ENCODE assay signal across 8 cellular contexts in the genomic region with DNA sequence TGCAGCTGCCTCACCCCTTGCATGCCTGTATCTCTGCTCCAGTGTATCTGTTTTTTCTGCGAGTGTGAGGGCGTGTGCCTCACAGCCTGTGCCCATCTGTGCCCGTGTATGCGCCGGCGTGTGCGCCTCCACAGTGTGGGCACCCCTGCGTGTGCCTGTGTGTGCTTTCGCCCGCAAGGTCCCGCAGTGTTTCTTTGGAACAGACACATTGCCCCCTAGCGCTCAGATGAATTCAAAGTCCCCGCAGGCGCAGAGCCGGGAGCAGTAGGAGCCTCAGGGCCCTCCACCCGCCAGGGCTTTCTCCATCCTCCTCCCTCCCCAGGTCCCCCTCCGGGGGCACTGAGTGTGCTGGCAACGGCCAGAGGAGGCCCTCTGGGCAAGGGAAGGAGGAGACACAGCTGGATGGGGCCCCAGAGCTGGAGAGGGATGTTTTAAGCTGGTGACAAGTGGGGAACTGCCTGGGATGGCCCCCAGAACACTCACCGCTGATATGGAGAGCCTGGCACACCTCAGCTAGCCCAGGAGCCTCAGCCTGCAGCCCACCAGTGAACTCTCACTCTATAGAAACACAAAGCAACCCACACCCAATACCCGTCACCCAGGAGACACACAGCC. TPM values are rescaled to one million over a fixed set of nuclear protein-coding genes. Genes with fewer than 3 reads are reported as not detected.
DNase-seq lines count a peak whose midpoint lies in the region; ATAC-seq, FAIRE-seq and TF ChIP-seq lines count a peak whose summit lies in the region.

No MANE protein-coding gene starts in this region.

- peak overlapping the region; percentile 100 for H2BK15ac ChIP-seq in H1 (ENCODE audit: low read length)

- TF ChIP-seq RAD21 in A549 (conservative IDR thresholded peaks at IDR 0.05 in 1 of 2, IDR thresholded peaks at IDR 0.05 in 1 of 2) (peak; percentile 81 to 89), H1 (IDR thresholded peaks at IDR 0.05 in 1 of 2, conservative IDR thresholded peaks at IDR 0.05 in 1 of 2; ENCODE audit: low read depth in 2 of 2, low read length in 2 of 2) (peak; percentile 90)

- no peak overlapping the region for H3K9ac ChIP-seq in H1 (replicated peaks in 1 of 4; ENCODE audit: extremely low read depth in 1 of 4, low read depth in 3 of 4, low read length in 3 of 4)

- peaks cover 9% of the 10 kb centered on the region for H3K4me1 Mint-ChIP-seq in activated CD4-positive, alpha-beta memory T cell treated with anti-CD3 and anti-CD28 coated beads, Interleukin-2, amount 10 ng/mL, durations not matched to agents 7 days and 5 days

- H2BK20ac ChIP-seq in H1 (ENCODE audit: low read length) = peak overlapping the region; percentile 94

- no peaks in the 10 kb centered on the region for H3K79me2 ChIP-seq in H1 (ENCODE audit: control insufficient read depth in 1 of 2, insufficient read depth in 2 of 2, low read length in 2 of 2)

- peak overlapping the region; percentile 64 for H3K18ac ChIP-seq in H1 (ENCODE audit: extremely low read depth, low read length)

- peaks cover 32% of the 10 kb centered on the region for H3K27me3 Mint-ChIP-seq in activated CD4-positive, alpha-beta memory T cell treated with anti-CD3 and anti-CD28 coated beads, Interleukin-2, amount 10 ng/mL, durations not matched to agents 7 days and 5 days

- no peak overlapping the region for H3K4me3 Mint-ChIP-seq in activated CD4-positive, alpha-beta memory T cell treated with anti-CD3 and anti-CD28 coated beads, Interleukin-2, amount 10 ng/mL, durations not matched to agents 7 days and 5 days

- H3K56ac ChIP-seq in H1 (replicated peaks; ENCODE audit: insufficient read length, low read depth, low read length) = no peak overlapping the region

- 12% methylated on average over 11 of the region's 20 CpGs for WGBS in A549 (ENCODE audit: missing lambda C conversion rate)
- 16% methylated on average over 16 of the region's 20 CpGs; no CpG with 5 or more reads in 1 of the 2 experiments for WGBS in H1 (ENCODE audit: extremely low coverage in 1 of 2, insufficient coverage in 1 of 2, insufficient read length in 1 of 2, insufficient replicate concordance in 2 of 2, low coverage in 1 of 2, low lambda C conversion rate in 2 of 2, missing lambda C conversion rate in 1 of 2), 2 experiments

- TF ChIP-seq EP300 in A549 (IDR thresholded peaks at IDR 0.05) = no peak
- TF ChIP-seq EP300 in H1 (IDR thresholded peaks at IDR 0.05; ENCODE audit: borderline replicate concordance in 1 of 2, low read depth in 2 of 2, low read length in 2 of 2) = no peak

- FAIRE-seq in A549 (lab: Jason Lieb, UNC) = no peak
- FAIRE-seq in H1 (lab: Jason Lieb, UNC) = peak; percentile 19

- H3K27ac ChIP-seq in A549 (peak overlapping the region; percentile 56 to 76; a peak in 5 of 6 replicates), H1 (ENCODE audit: low read depth, low read length) (no peak overlapping the region), substantia nigra (ENCODE audit: low read depth, low read length, poor library complexity, severe bottlenecking) (peak overlapping the region; percentile 35)

- H3K36me3 Mint-ChIP-seq in activated CD4-positive, alpha-beta memory T cell treated with anti-CD3 and anti-CD28 coated beads, Interleukin-2, amount 10 ng/mL, durations not matched to agents 7 days and 5 days (ENCODE audit: low read depth) = no peaks in the 10 kb centered on the region

- H3K4me1 ChIP-seq in A549 = peaks cover 16% of the 10 kb centered on the region
- H3K4me1 ChIP-seq in H1 (replicated peaks in 1 of 4; ENCODE audit: control insufficient read depth in 3 of 4, insufficient read depth in 4 of 4, low read length in 3 of 4) = peaks cover 0 to 21% (median 17%) of the 10 kb centered on the region in 4 experiments; a peak in 6 of 7 replicates
- peaks cover 10% of the 10 kb centered on the region for H3K4me1 ChIP-seq in mucosa of descending colon (ENCODE audit: low read depth)

- no peak overlapping the region for H2AFZ ChIP-seq in H1 (ENCODE audit: low read length)

- H3K36me3 ChIP-seq in H1 (ENCODE audit: control insufficient read depth in 2 of 4, insufficient read depth in 4 of 4, low read length in 3 of 4) (peaks cover 0 to 3% (median 0%) of the 10 kb centered on the region in 4 experiments; a peak in 1 of 8 replicates), mucosa of descending colon (ENCODE audit: low read depth) (no peaks in the 10 kb centered on the region)

- no peak overlapping the region for H3K23ac ChIP-seq in H1 (ENCODE audit: insufficient read length)

- no peaks in the 10 kb centered on the region for H3K79me1 ChIP-seq in H1 (ENCODE audit: low read depth, low read length)

- H3K4me2 ChIP-seq in A549 = peak overlapping the region; percentile 55
- peak overlapping the region; percentile 63 to 83 for H3K4me2 ChIP-seq in H1 (ENCODE audit: insufficient read depth in 1 of 2, low read depth in 2 of 2, low read length in 2 of 2)

- no peaks in the 10 kb centered on the region for H3K9me3 ChIP-seq in A549
- no peaks in the 10 kb centered on the region for H3K9me3 ChIP-seq in H1 (ENCODE audit: insufficient read depth in 2 of 2, low read depth in 1 of 2, low read length in 1 of 2)
- H3K9me3 ChIP-seq in mucosa of descending colon = no peaks in the 10 kb centered on the region

- no peak overlapping the region for H4K5ac ChIP-seq in H1 (ENCODE audit: insufficient read length, low read depth, low read length)

- intact Hi-C loops in mucosa of descending colon (cut with DNase I, micrococcal nuclease) = loop anchor here (5.0 to 10.0 kb wide), 2 partner anchors 407 to 1050 kb away; no protein-coding TSS in a partner anchor

- TF ChIP-seq CTCF in A549 (IDR thresholded peaks at IDR 0.05) = peak; percentile 60
- TF ChIP-seq CTCF in GM12873 (IDR thresholded peaks at IDR 0.05; ENCODE audit: insufficient read depth, low read depth, low read length, missing control alignments) = peak; percentile 62
- TF ChIP-seq CTCF in H1 (IDR thresholded peaks at IDR 0.05; ENCODE audit: control extremely low read depth in 1 of 3, insufficient read depth in 1 of 3, low read depth in 1 of 3, low read length in 3 of 3) = peak; percentile 74 to 81 (median 80)
- peak; percentile 36 for TF ChIP-seq CTCF in mucosa of descending colon (IDR thresholded peaks at IDR 0.05)

- H3K4me3 ChIP-seq in A549 = no peak overlapping the region
- peak overlapping the region in 3 of 4 experiments; percentile 15 to 37 (median 21); a peak in 5 of 8 replicates for H3K4me3 ChIP-seq in H1 (ENCODE audit: extremely low read depth in 1 of 4, insufficient read depth in 2 of 4, low read depth in 3 of 4, low read length in 4 of 4)
- H3K4me3 ChIP-seq in mucosa of descending colon = no peak overlapping the region

- H3K27me3 ChIP-seq in H1 (replicated peaks in 1 of 4; ENCODE audit: control insufficient read depth in 3 of 4, extremely low read depth in 1 of 4, insufficient read depth in 3 of 4, low read length in 3 of 4) = peaks cover 22 to 39% (median 35%) of the 10 kb centered on the region in 4 experiments

- ATAC-seq in A549 (peak; percentile 72 to 78), mucosa of descending colon (peak; percentile 63), GM19351 (IDR thresholded peaks at IDR 0.05; ENCODE audit: unreplicated experiment) (no peak)

- H4K20me1 ChIP-seq in H1 (replicated peaks in 1 of 2; ENCODE audit: control insufficient read depth in 1 of 2, insufficient read depth in 2 of 2, low read length in 2 of 2) = peaks cover 0 to 2% of the 10 kb centered on the region in 2 experiments

- no peak overlapping the region for H3K14ac ChIP-seq in H1 (ENCODE audit: insufficient read length)

- H2BK5ac ChIP-seq in H1 (ENCODE audit: low read depth, low read length) = peak overlapping the region; percentile 66; the same call in 1 of the 2 replicates

- DNase-seq in A549 (ENCODE audit: low read depth in 1 of 2, low spot score in 1 of 2) (peak; percentile 57 to 59), NCI-H2227 treated with DMSO at 0.1 percent for 48 hours (lab: John Stamatoyannopoulos, UW) (peak; percentile 23), H1 (ENCODE audit: low read depth in 1 of 2, low spot score in 2 of 2) (peak in 1 of 2 experiments; percentile 86), mucosa of descending colon (peak in 2 of 3 donors; percentile 67 to 77), substantia nigra (lab: John Stamatoyannopoulos, UW) (peak in 39 of 49 donors; percentile 12 to 81 (median 61))
- DNase-seq in activated CD4-positive, alpha-beta memory T cell treated with anti-CD3 and anti-CD28 coated beads, Interleukin-2, amount 10 ng/mL, durations not matched to agents 7 days and 5 days = peak; percentile 47

- POLR2A ChIA-PET in A549 (lab: Yijun Ruan, JAX) = no interaction called here
- POLR2A ChIA-PET in activated CD4-positive, alpha-beta memory T cell treated with anti-CD3 and anti-CD28 coated beads, Interleukin-2, amount 10 ng/mL, durations not matched to agents 7 days and 5 days (lab: Charles Lee) = no interaction called here
- POLR2A ChIA-PET in H1 (lab: Charles Lee; ENCODE audit: partially characterized antibody) = interaction anchor here (0.6 kb wide), 1 partner anchor 112 kb away, joined by 3 read pairs; no protein-coding TSS in a partner anchor

- peak overlapping the region; percentile 92 for H2AK5ac ChIP-seq in H1 (ENCODE audit: low read depth, low read length)

- peaks cover 19% of the 10 kb centered on the region for H3K23me2 ChIP-seq in H1 (ENCODE audit: low read depth, low read length)

- CTCF ChIA-PET in A549 (lab: Yijun Ruan, JAX) (interaction anchor here (0.6 to 2.1 kb wide), 16 partner anchors 15 to 1195 kb away, joined by 3 to 11 read pairs (median 3); no protein-coding TSS in a partner anchor), H1 (lab: Charles Lee; ENCODE audit: partially characterized antibody) (interaction anchor here (0.6 to 2.5 kb wide), 28 partner anchors 8 to 608 kb away, joined by 3 to 14 read pairs (median 3); no protein-coding TSS in a partner anchor)
- CTCF ChIA-PET in activated CD4-positive, alpha-beta memory T cell treated with anti-CD3 and anti-CD28 coated beads, Interleukin-2, amount 10 ng/mL, durations not matched to agents 7 days and 5 days (lab: Charles Lee) = no interaction called here

- no peak overlapping the region for H3K27ac Mint-ChIP-seq in activated CD4-positive, alpha-beta memory T cell treated with anti-CD3 and anti-CD28 coated beads, Interleukin-2, amount 10 ng/mL, durations not matched to agents 7 days and 5 days

- no peak for TF ChIP-seq POLR2A in A549 (IDR thresholded peaks at IDR 0.05; ENCODE audit: low read length)
- no peak for TF ChIP-seq POLR2A in H1 (IDR thresholded peaks at IDR 0.05; ENCODE audit: control extremely low read depth in 1 of 2, low read depth in 2 of 2, low read length in 2 of 2)

- H3K9me3 Mint-ChIP-seq in activated CD4-positive, alpha-beta memory T cell treated with anti-CD3 and anti-CD28 coated beads, Interleukin-2, amount 10 ng/mL, durations not matched to agents 7 days and 5 days = no peaks in the 10 kb centered on the region

- peak overlapping the region; percentile 99 for H2BK12ac ChIP-seq in H1 (ENCODE audit: low read depth, low read length)

- H4K91ac ChIP-seq in H1 (replicated peaks; ENCODE audit: insufficient read length, low read length) = peak overlapping the region; percentile 58

- peak overlapping the region; percentile 73 for H3K4ac ChIP-seq in H1 (replicated peaks; ENCODE audit: insufficient read length, low read depth, low read length)

- H2BK120ac ChIP-seq in H1 (replicated peaks; ENCODE audit: low read depth, low read length) = peak overlapping the region; percentile 52

- H4K8ac ChIP-seq in H1 (ENCODE audit: extremely low read depth, insufficient read depth, low read length) = peak overlapping the region; percentile 73

RNA-seq across cellular contexts. Expression of gene MN1, which starts 3.2 kb away (rescaled TPM):
- polyA plus RNA-seq in A549 (2011; rRNA removed) (0.59 and 1.6 TPM in 2 replicates), A549 (2017; fragmentation: RNase III; extraction: RNeasy Plus Mini Kit Qiagen cat#74134 plus additional on column Dnase treatment) (2.0 to 2.8 TPM (median 2.4 TPM) in 3 replicates), H1 (2011; rRNA removed) (3.1 and 5.0 TPM in 2 replicates)
- 2.8 and 3.2 TPM in 2 replicates for polyA plus RNA-seq in A549 (2012; cell fraction: cytosol; rRNA removed)
- 2.7 and 3.9 TPM in 2 replicates for polyA plus RNA-seq in A549 (2012; cell fraction: nucleus; rRNA removed)
- polyA minus RNA-seq in A549 (2011; rRNA and poly(A)+ RNA removed) = 2.1 and 5.3 TPM in 2 replicates
- total RNA-seq in activated CD4-positive, alpha-beta memory T cell treated with anti-CD3 and anti-CD28 coated beads, Interleukin-2, amount 10 ng/mL, durations not matched to agents 7 days and 5 days = under 1 TPM; 0.35 to 0.40 TPM
- total RNA-seq in H1 (2021; fragmentation: NEBNext Ultra II Directional; extraction: Animal tissue kit (Norgen Biotek cat#: 25700)) = 4.9 and 5.2 TPM in 2 replicates
- 2.5 TPM for polyA plus RNA-seq in H1 (2011; cell fraction: cytosol; rRNA removed)
- polyA plus RNA-seq in H1 (2011; cell fraction: nucleus; rRNA removed) = 5.9 TPM
- 2.5 to 3.7 TPM (median 3.4 TPM) in 4 replicates for polyA plus RNA-seq in H1 (2012, experiment 1 of 2)
- 1.8 TPM for polyA plus RNA-seq in H1 (2012, experiment 2 of 2)
- polyA plus RNA-seq in H1 (2013, experiment 1 of 2) = 2.8 TPM
- polyA plus RNA-seq in H1 (2013, experiment 2 of 2) = 3.1 TPM
- polyA minus RNA-seq in H1 (2011; rRNA and poly(A)+ RNA removed) = 2.0 and 3.1 TPM in 2 replicates
- polyA minus RNA-seq in H1 (2011; cell fraction: cytosol; rRNA and poly(A)+ RNA removed) = 5.6 TPM
- polyA minus RNA-seq in H1 (2011; cell fraction: nucleus; rRNA and poly(A)+ RNA removed) = 3.3 TPM
- 1 to 10 TPM in 2 of 3 donors, under 1 TPM in 1; 0.49 to 7.6 (median 1.8) TPM for total RNA-seq in mucosa of descending colon

Comparison
In these comparisons a context has a peak if more than half of its experiments do, and no peak if none do; other contexts are left out.
1. H3K4me3 ChIP-seq: peak in H1 (3 of 4); none in A549 (single experiment) and mucosa of descending colon (single experiment).
2. Of the 18 proteins assayed by ChIP-seq in both H1 and A549: peak only in H1: KDM1A; only in A549: none; in both: CTCF and RAD21; in neither: 15.
3. Peak in every context shown above with its lines, with median percentiles within 50 percentile points of each other: CTCF ChIP-seq.